In the genomic region with DNA sequence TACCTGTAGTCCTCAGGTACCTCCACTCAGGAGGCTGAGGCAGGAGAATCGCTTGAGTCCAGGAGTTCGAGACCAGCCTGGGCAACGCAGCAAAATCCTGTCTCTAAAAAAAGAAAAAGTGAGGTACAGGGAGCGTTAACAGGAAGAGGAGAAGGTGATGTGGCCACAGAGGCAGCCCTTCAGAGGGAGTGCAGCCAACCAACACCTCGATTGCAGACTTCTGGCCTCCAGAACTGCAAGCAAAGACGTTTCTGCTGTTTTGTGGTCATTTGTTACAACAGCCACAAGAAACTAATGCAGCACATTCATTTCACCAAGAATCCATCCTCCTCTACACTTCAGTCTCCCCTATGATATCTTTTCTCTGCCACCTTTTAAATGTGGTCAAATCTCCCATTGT, we compare ENCODE assay signal across 24 cellular contexts.
"Had no signal": no experiment of that assay in that cellular context is flagged by ENCODE, and none has a peak within 500 bp of the region (broad histone marks: within the 10 kb centered on the region; RNA-seq: fewer than 3 reads in every experiment).

No MANE protein-coding gene starts in this region.

- H3K4me3 ChIP-seq: hepatocyte, left ventricle myocardium inferior, right lobe of liver, skin epidermis, stomach, suprapubic skin, tibial nerve had no signal

- H3K4me3 Mint-ChIP-seq: activated CD4-positive, alpha-beta T cell treated with anti-CD3 and anti-CD28 coated beads, Interleukin-2, amount 10 ng/mL, durations not matched to agents 24 days and 14 days; activated naive CD4-positive, alpha-beta T cell treated with anti-CD3 and anti-CD28 coated beads, Interleukin-2, amount 10 ng/mL, durations not matched to agents 7 days and 5 days; activated T-cell treated with anti-CD3 and anti-CD28 coated beads, Interleukin-2, amount 50 U/mL, for 72 hours; central memory CD8-positive, alpha-beta T cell; nephron progenitor cell; stimulated activated memory B cell treated with anti-CD40 and anti-IgM and Interleukin-4, amounts not matched to agents 10 μg/mL and 1 μg/mL and 100 μg/mL, for 72 hours had no signal

- H3K9me3 Mint-ChIP-seq: activated CD4-positive, alpha-beta T cell treated with anti-CD3 and anti-CD28 coated beads, Interleukin-2, amount 10 ng/mL, durations not matched to agents 24 days and 14 days; activated naive CD4-positive, alpha-beta T cell treated with anti-CD3 and anti-CD28 coated beads, Interleukin-2, amount 10 ng/mL, durations not matched to agents 7 days and 5 days; activated T-cell treated with anti-CD3 and anti-CD28 coated beads, Interleukin-2, amount 50 U/mL, for 72 hours; central memory CD8-positive, alpha-beta T cell; stimulated activated memory B cell treated with anti-CD40 and anti-IgM and Interleukin-4, amounts not matched to agents 10 μg/mL and 1 μg/mL and 100 μg/mL, for 72 hours had no signal

- DNase-seq: activated CD4-positive, alpha-beta T cell treated with anti-CD3 and anti-CD28 coated beads, Interleukin-2, amount 10 ng/mL, durations not matched to agents 24 days and 14 days; activated effector memory CD4-positive, alpha-beta T cell treated with Interleukin-2 at 50 U/mL for 16 hours; activated naive CD4-positive, alpha-beta T cell treated with anti-CD3 and anti-CD28 coated beads, Interleukin-2, amount 10 ng/mL, durations not matched to agents 7 days and 5 days; activated T-cell treated with anti-CD3 and anti-CD28 coated beads, Interleukin-2, amount 50 U/mL, for 72 hours; aorta; brain microvascular endothelial cell; effector memory CD4-positive, alpha-beta T cell; glutamatergic neuron; left ventricle myocardium inferior; mammary epithelial cell; nephron progenitor cell; nucleus accumbens; right lobe of liver; stimulated activated CD4-positive, alpha-beta T cell treated with anti-CD3 and anti-CD28 coated beads, Interleukin-1b, Interleukin-23, amount 100 ng/mL, for 48 hours; stomach; SW 1271 had no signal

- H3K4me1 Mint-ChIP-seq: activated naive CD4-positive, alpha-beta T cell treated with anti-CD3 and anti-CD28 coated beads, Interleukin-2, amount 10 ng/mL, durations not matched to agents 7 days and 5 days had no signal

- H3K27ac Mint-ChIP-seq: activated CD4-positive, alpha-beta T cell treated with anti-CD3 and anti-CD28 coated beads, Interleukin-2, amount 10 ng/mL, durations not matched to agents 24 days and 14 days; activated naive CD4-positive, alpha-beta T cell treated with anti-CD3 and anti-CD28 coated beads, Interleukin-2, amount 10 ng/mL, durations not matched to agents 7 days and 5 days; activated T-cell treated with anti-CD3 and anti-CD28 coated beads, Interleukin-2, amount 50 U/mL, for 72 hours; nephron progenitor cell; stimulated activated memory B cell treated with anti-CD40 and anti-IgM and Interleukin-4, amounts not matched to agents 10 μg/mL and 1 μg/mL and 100 μg/mL, for 72 hours had no signal

- H3K36me3 Mint-ChIP-seq: activated naive CD4-positive, alpha-beta T cell treated with anti-CD3 and anti-CD28 coated beads, Interleukin-2, amount 10 ng/mL, durations not matched to agents 7 days and 5 days; stimulated activated memory B cell treated with anti-CD40 and anti-IgM and Interleukin-4, amounts not matched to agents 10 μg/mL and 1 μg/mL and 100 μg/mL, for 72 hours had no signal

- ATAC-seq: activated CD4-positive, CD25-positive, alpha-beta regulatory T cell treated with anti-CD3 and anti-CD28 coated beads, Interleukin-2, amount 50 U/mL, for 24 hours; activated T-cell treated with anti-CD3 and anti-CD28 coated beads, Interleukin-2, amount 50 U/mL, for 72 hours; esophagus mucosa; right lobe of liver; stimulated activated memory B cell treated with anti-CD40 and anti-IgM and Interleukin-4, amounts not matched to agents 10 μg/mL and 1 μg/mL and 100 μg/mL, for 72 hours had no signal
